Comparison of ENCODE assay signal across 9 cellular contexts in genomic region chr22:35314161-35314942, GRCh38. TPM values are rescaled to one million over a fixed set of nuclear protein-coding genes. Genes with fewer than 3 reads are reported as not detected.
DNase-seq lines count a peak whose midpoint lies in the region; ATAC-seq and TF ChIP-seq lines count a peak whose summit lies in the region.
"Had no signal": no experiment of that assay in that cellular context is flagged by ENCODE, and none has a peak within 500 bp of the region (broad histone marks: within the 10 kb centered on the region; RNA-seq: fewer than 3 reads in every experiment).

No MANE protein-coding gene starts in this region.

- intact Hi-C loops in heart left ventricle (cut with DNase I), result no loop called here

- H3F3A ChIP-seq in smooth muscle cell (ENCODE audit: low read depth), result no peaks in the 10 kb centered on the region

- WGBS in heart left ventricle, 4 donors, result 59 to 69% (median 65%) methylated on average over 14 to 16 of the region's 16 CpGs
- 87% methylated on average over 14 of the region's 16 CpGs for WGBS in smooth muscle cell (ENCODE audit: low lambda C conversion rate)

- H3K9me3 ChIP-seq in SJCRH30 (replicated peaks), result no peaks in the 10 kb centered on the region
- no peaks in the 10 kb centered on the region for H3K9me3 ChIP-seq in heart left ventricle
- no peaks in the 10 kb centered on the region for H3K9me3 ChIP-seq in smooth muscle cell (replicated peaks; ENCODE audit: low read depth)

- peak overlapping the region; percentile 91 for H3K27ac ChIP-seq in SJCRH30
- peak overlapping the region; percentile 80 to 94 (median 88) for H3K27ac ChIP-seq in heart left ventricle
- H3K27ac ChIP-seq in smooth muscle cell (ENCODE audit: low read depth), result peak overlapping the region; percentile 25

- H3K27me3 ChIP-seq in SJCRH30 (no peaks in the 10 kb centered on the region), heart left ventricle (no peaks in the 10 kb centered on the region), smooth muscle cell (ENCODE audit: low read depth) (no peaks in the 10 kb centered on the region)

- H3K36me3 ChIP-seq in SJCRH30 (no peaks in the 10 kb centered on the region), heart left ventricle (peaks cover 0 to 30% (median 21%) of the 10 kb centered on the region in 9 donors), smooth muscle cell (ENCODE audit: low read depth) (no peaks in the 10 kb centered on the region)

- DNase-seq in NCI-H1417 (lab: John Stamatoyannopoulos, UW) (peak; percentile 4 to 31 (median 22)), NCI-H1417 treated with DMSO at 0.1 percent for 48 hours (lab: John Stamatoyannopoulos, UW) (no peak), SJCRH30 (peak; percentile 80 to 84), heart left ventricle (peak in 2 of 5 donors; percentile 46 to 56), smooth muscle cell (lab: John Stamatoyannopoulos, UW; ENCODE audit: unreplicated experiment) (no peak), glomerular visceral epithelial cell (ENCODE audit: extremely low spot score) (no peak), omental fat pad (ENCODE audit: low spot score) (no peak)
- DNase-seq in stimulated activated CD4-positive, alpha-beta T cell treated with anti-CD3 and anti-CD28 coated beads, Interleukin-12 subunit alpha, Interleukin-12 subunit beta, amount 100 ng/mL, for 4 hours, result no peak
- DNase-seq: hypothalamus had no signal

- no peak overlapping the region for H3K4me2 ChIP-seq in smooth muscle cell

- H3K9ac ChIP-seq in smooth muscle cell (ENCODE audit: low read depth), result no peak overlapping the region

- peaks cover 100% of the 10 kb centered on the region for H4K20me1 ChIP-seq in smooth muscle cell (ENCODE audit: low read depth)

- no peak overlapping the region for H3K4me3 ChIP-seq in SJCRH30
- peak overlapping the region in 2 of 12 donors; percentile 3 to 10 for H3K4me3 ChIP-seq in heart left ventricle
- H3K4me3 ChIP-seq in smooth muscle cell, result no peak overlapping the region

- H2AFZ ChIP-seq in smooth muscle cell (ENCODE audit: low read depth), result no peak overlapping the region

- H3K4me1 ChIP-seq in SJCRH30, result peaks cover 53% of the 10 kb centered on the region
- H3K4me1 ChIP-seq in heart left ventricle, result peaks cover 0 to 69% (median 56%) of the 10 kb centered on the region in 12 donors
- peaks cover 11% of the 10 kb centered on the region for H3K4me1 ChIP-seq in smooth muscle cell (ENCODE audit: low read depth)

- TF ChIP-seq CTCF in heart left ventricle (IDR thresholded peaks at IDR 0.05) (no peak), smooth muscle cell (IDR thresholded peaks at IDR 0.05; ENCODE audit: borderline replicate concordance, insufficient read depth, poor library complexity, severe bottlenecking) (no peak), omental fat pad (IDR thresholded peaks at IDR 0.05) (no peak)

- ATAC-seq in heart left ventricle (peak; percentile 9 to 46 (median 32)), omental fat pad (ENCODE audit: low FRiP score) (no peak)

- peak in 1 of 2 donors; percentile 34 for TF ChIP-seq POLR2A in heart left ventricle (IDR thresholded peaks at IDR 0.05)

- H3K79me2 ChIP-seq in smooth muscle cell (ENCODE audit: low read depth), result peaks cover 24% of the 10 kb centered on the region

RNA-seq across cellular contexts. Expression of gene TOM1, which starts 14.7 kb away (rescaled TPM):
- 16.2 and 19.8 TPM in 2 replicates for total RNA-seq in SJCRH30 (2014; rRNA removed; shearing (Covaris generic))
- 100 to 1,000 TPM in 2 of 9 donors, 10 to 100 TPM in 7; 46.8 to 362 (median 56.8) TPM for total RNA-seq in heart left ventricle
- 10 to 100 TPM; 48.6 to 80.6 TPM for polyA plus RNA-seq in heart left ventricle
- 109 and 127 TPM in 2 replicates for total RNA-seq in smooth muscle cell
- polyA plus RNA-seq in smooth muscle cell, result 73.0 and 86.1 TPM in 2 replicates
- total RNA-seq in omental fat pad, result 100 to 1,000 TPM in 1 of 4 donors, 10 to 100 TPM in 3; 65.6 to 109 (median 93.2) TPM

RNA-seq across cellular contexts. Expression of gene HMGXB4, which starts 57.1 kb away (rescaled TPM):
- total RNA-seq in SJCRH30 (2014; rRNA removed; shearing (Covaris generic)), result 36.2 and 43.4 TPM in 2 replicates
- total RNA-seq in heart left ventricle, result 10 to 100 TPM in 4 of 9 donors, 1 to 10 TPM in 5; 6.3 to 14.2 (median 9.7) TPM
- 1 to 10 TPM; 5.6 to 7.9 TPM for polyA plus RNA-seq in heart left ventricle
- 33.0 and 34.1 TPM in 2 replicates for total RNA-seq in smooth muscle cell
- polyA plus RNA-seq in smooth muscle cell, result 20.0 and 28.2 TPM in 2 replicates
- 10 to 100 TPM; 10.9 to 17.8 (median 12.3) TPM for total RNA-seq in omental fat pad

Comparison
In these comparisons a context has a peak if more than half of its experiments do, and no peak if none do; other contexts are left out.
1. DNase-seq: peak in NCI-H1417 (3 of 3) and SJCRH30 (2 of 2); none in NCI-H1417 treated with DMSO at 0.1 percent for 48 hours (single experiment), smooth muscle cell (single experiment), glomerular visceral epithelial cell (single experiment), stimulated activated CD4-positive, alpha-beta T cell treated with anti-CD3 and anti-CD28 coated beads, Interleukin-12 subunit alpha, Interleukin-12 subunit beta, amount 100 ng/mL, for 4 hours (single experiment) and omental fat pad (single experiment).
2. H3K27ac ChIP-seq: peak in every context shown above with its lines; median percentile 91 in SJCRH30; 88 in heart left ventricle; 25 in smooth muscle cell.